7 cellular contexts compared by ENCODE assay signal in genomic region chr1:121447280-121447923, GRCh38.
DNase-seq lines count a peak whose midpoint lies in the region; ATAC-seq, FAIRE-seq and TF ChIP-seq lines count a peak whose summit lies in the region.
"Not testable (repeated sequence)": the region's sequence is repeated elsewhere in the genome, so short reads cannot be mapped to it uniquely, and the experiment has no call there.

No MANE protein-coding gene starts in this region.

- not testable (repeated sequence) for H3K27ac ChIP-seq in hepatocyte; osteoblast (ENCODE audit: low read depth, low read length)

- not testable (repeated sequence) for H3K79me2 ChIP-seq in hepatocyte; osteoblast (ENCODE audit: insufficient read depth, low read length)

- not testable (repeated sequence) for ATAC-seq in activated B cell treated with CpG ODN at 0.5 μM for 24 hours (ENCODE audit: low read depth)

- H3K36me3 ChIP-seq in hepatocyte (replicated peaks; ENCODE audit: insufficient read depth, low read depth); osteoblast (ENCODE audit: insufficient read depth, low read length): not testable (repeated sequence)

- not testable (repeated sequence) for H3K36me3 Mint-ChIP-seq in activated B cell treated with CpG ODN at 0.5 μM for 24 hours (ENCODE audit: low read depth); endothelial cell (ENCODE audit: low read depth, unreplicated experiment)

- not testable (repeated sequence) for H3K4me1 ChIP-seq in hepatocyte (ENCODE audit: insufficient read depth); osteoblast (ENCODE audit: insufficient read depth, low read length)

- not testable (repeated sequence) for H3K4me3 ChIP-seq in hepatocyte; osteoblast (ENCODE audit: insufficient read depth, low read length)

- not testable (repeated sequence) for DNase-seq in D721Med (ENCODE audit: insufficient read length, low spot score); activated B cell treated with CpG ODN at 0.5 μM for 24 hours; endothelial cell (ENCODE audit: low spot score); hepatocyte (ENCODE audit: low spot score); osteoblast (ENCODE audit: insufficient read length, low spot score, missing footprints)
- DNase-seq in KBM-7 (peak; percentile 9), NCI-H82 (lab: John Stamatoyannopoulos, UW) (peak; percentile 10)

- H3K27me3 ChIP-seq in hepatocyte; osteoblast (ENCODE audit: insufficient read depth, low read length): not testable (repeated sequence)

- 16% methylated on average over 1 of the region's 1 CpG for WGBS in hepatocyte (ENCODE audit: low lambda C conversion rate, missing lambda C conversion rate)

- not testable (repeated sequence) for H3K9me3 ChIP-seq in hepatocyte (ENCODE audit: low read depth); osteoblast (ENCODE audit: low read depth, low read length)

- not testable (repeated sequence) for H3K4me3 Mint-ChIP-seq in activated B cell treated with CpG ODN at 0.5 μM for 24 hours; endothelial cell (ENCODE audit: unreplicated experiment)

- H3K4me1 Mint-ChIP-seq in activated B cell treated with CpG ODN at 0.5 μM for 24 hours; endothelial cell (ENCODE audit: unreplicated experiment): not testable (repeated sequence)

- POLR2A ChIA-PET in activated B cell treated with CpG ODN at 0.5 μM for 24 hours (lab: Charles Lee): interaction anchor here (1.4 to 2.4 kb wide), 2 partner anchors 71 to 72 kb away, joined by 3 to 8 read pairs; no protein-coding TSS in a partner anchor

- CTCF ChIA-PET in activated B cell treated with CpG ODN at 0.5 μM for 24 hours (lab: Charles Lee): interaction anchor here (1.0 kb wide), 2 partner anchors 69 to 72 kb away, joined by 3 to 4 read pairs; no protein-coding TSS in a partner anchor

- not testable (repeated sequence) for H4K20me1 ChIP-seq in hepatocyte (ENCODE audit: insufficient read depth, poor library complexity, severe bottlenecking); osteoblast (ENCODE audit: insufficient read depth, low read length)

- not testable (repeated sequence) for H3K9me3 Mint-ChIP-seq in activated B cell treated with CpG ODN at 0.5 μM for 24 hours; endothelial cell (ENCODE audit: unreplicated experiment)

- not testable (repeated sequence) for H3K9me2 ChIP-seq in hepatocyte (replicated peaks; ENCODE audit: insufficient read depth)

- H3K27me3 Mint-ChIP-seq in activated B cell treated with CpG ODN at 0.5 μM for 24 hours; endothelial cell (ENCODE audit: unreplicated experiment): not testable (repeated sequence)

- peak; percentile 58 for FAIRE-seq in D721Med (lab: Jason Lieb, UNC)

- H3K4me2 ChIP-seq in hepatocyte; osteoblast (ENCODE audit: insufficient read depth, low read length): not testable (repeated sequence)

- intact Hi-C loops in activated B cell treated with CpG ODN at 0.5 μM for 24 hours (cut with micrococcal nuclease): not testable (repeated sequence)

- TF ChIP-seq CTCF in D721Med (IDR thresholded peaks at IDR 0.05; ENCODE audit: insufficient read depth, missing control alignments): peak; percentile 28
- peak; percentile 94 for TF ChIP-seq CTCF in activated B cell treated with CpG ODN at 0.5 μM for 24 hours (IDR thresholded peaks at IDR 0.05)
- TF ChIP-seq CTCF in endothelial cell (IDR thresholded peaks at IDR 0.05; ENCODE audit: unreplicated experiment): peak; percentile 71
- peak; percentile 61 for TF ChIP-seq CTCF in hepatocyte (IDR thresholded peaks at IDR 0.05; ENCODE audit: poor library complexity)
- peak; percentile 45 for TF ChIP-seq CTCF in osteoblast (IDR thresholded peaks at IDR 0.05; ENCODE audit: extremely low read depth, low read depth, low read length)

- in situ Hi-C loops in KBM-7 (cut with MboI; ENCODE audit: low pct_unique_long_range_greater_than_20kb, low sequenced_read_pairs): not testable (repeated sequence)

- H3K27ac Mint-ChIP-seq in activated B cell treated with CpG ODN at 0.5 μM for 24 hours; endothelial cell (ENCODE audit: unreplicated experiment): not testable (repeated sequence)

- not testable (repeated sequence) for H2AFZ ChIP-seq in hepatocyte; osteoblast (ENCODE audit: low read length)

Comparison
In these comparisons a context has a peak if more than half of its experiments do, and no peak if none do; other contexts are left out.
1. CTCF ChIP-seq: peak in every context shown above with its lines; median percentile 94 in activated B cell treated with CpG ODN at 0.5 μM for 24 hours; 71 in endothelial cell; 61 in hepatocyte; 45 in osteoblast; 28 in D721Med.